8 cellular contexts compared by ENCODE assay signal in the genomic region with DNA sequence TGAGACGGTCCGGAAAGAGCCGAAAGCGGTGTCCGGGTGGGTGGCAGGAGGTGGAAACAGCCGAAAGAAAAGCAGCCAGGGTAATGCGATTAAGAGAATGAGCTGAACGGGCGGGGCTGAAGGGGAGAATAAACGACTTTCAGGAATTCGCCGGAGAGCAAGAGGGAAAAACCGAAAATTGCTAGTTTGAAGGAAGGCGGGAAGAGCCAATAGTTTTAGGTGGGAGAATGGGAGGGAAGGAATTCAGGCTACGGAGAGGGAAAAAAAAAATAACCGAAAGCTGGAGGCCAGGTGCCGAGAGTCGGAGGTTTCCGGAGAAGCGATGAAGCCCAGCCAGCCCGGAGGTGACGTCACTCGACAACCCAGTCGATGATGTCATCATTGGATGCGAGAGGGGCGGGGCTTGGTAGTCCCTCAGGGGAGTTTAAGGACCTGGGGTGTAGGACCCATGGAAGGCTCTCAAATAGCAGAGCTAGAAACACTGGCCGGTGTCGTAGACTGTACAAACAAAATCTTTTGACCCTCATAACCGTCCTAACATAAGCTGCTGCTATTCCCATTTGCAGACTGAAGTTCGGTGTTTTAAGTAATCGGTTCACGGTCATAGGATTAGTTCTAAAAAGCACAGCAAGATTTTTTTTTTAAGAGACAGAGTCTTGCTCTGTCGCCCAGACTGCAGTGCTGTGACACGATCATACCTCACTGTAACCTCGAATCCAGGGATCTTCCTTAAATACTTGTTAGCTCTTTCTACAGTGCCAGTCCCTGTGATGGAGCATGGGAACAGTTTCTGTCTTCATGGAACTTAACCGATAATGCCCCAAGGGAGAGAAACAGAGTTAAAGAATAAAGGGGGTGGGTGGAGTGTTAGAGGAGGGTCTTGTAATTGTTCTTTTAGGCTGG. TPM values are rescaled to one million over a fixed set of nuclear protein-coding genes. Genes with fewer than 3 reads are reported as not detected.
DNase-seq lines count a peak whose midpoint lies in the region; TF ChIP-seq lines count a peak whose summit lies in the region.

A gene (minus strand): TSS at position 331 of the 903 bp plus-strand sequence. CDS start 1,192 bp downstream, outside the sequence.

- peak within 1 kb of the TSS; percentile 99 for H4K8ac ChIP-seq in trophoblast cell (ENCODE audit: low read depth, low read length)

- peak within 1 kb of the TSS; percentile 99 for H3K9ac ChIP-seq in trophoblast cell (ENCODE audit: low read length)

- H3K18ac ChIP-seq in trophoblast cell (ENCODE audit: low read length), result peak within 1 kb of the TSS; percentile 91

- CTCF ChIA-PET in HEK293 (lab: Yijun Ruan, JAX), result interaction anchor here (0.6 to 2.6 kb wide), 17 partner anchors 9 to 487 kb away, joined by 3 to 18 read pairs (median 5); no protein-coding TSS in a partner anchor

- no peak within 1 kb of the TSS for H3K23ac ChIP-seq in trophoblast cell (ENCODE audit: low read length)

- DNase-seq in DMS153 (lab: John Stamatoyannopoulos, UW), result peak; percentile 85
- DNase-seq in NCI-H1694 treated with DMSO at 0.1 percent for 48 hours (lab: John Stamatoyannopoulos, UW), result peak; percentile 83
- DNase-seq in adrenal gland, result peak; percentile 91 to 98 (median 95)
- peak; percentile 97 for DNase-seq in cardiac septum (ENCODE audit: low spot score)
- peak; percentile 95 to 98 for DNase-seq in trophoblast cell
- DNase-seq in tibial nerve (ENCODE audit: low spot score in 2 of 2), result peak; percentile 93 to 97

- H2AFZ ChIP-seq in trophoblast cell (ENCODE audit: insufficient read depth, low read length, poor library complexity), result peak within 1 kb of the TSS; percentile 32

- H3K4me3 ChIP-seq in HEK293 (ENCODE audit: low read depth, low read length), result peak within 1 kb of the TSS; percentile 76
- H3K4me3 ChIP-seq in adrenal gland, result peak within 1 kb of the TSS; percentile 65 to 99 (median 82)
- H3K4me3 ChIP-seq in trophoblast cell (ENCODE audit: low read depth, low read length), result peak within 1 kb of the TSS; percentile 77
- peak within 1 kb of the TSS; percentile 77 to 98 (median 81) for H3K4me3 ChIP-seq in tibial nerve

- H3K36me3 ChIP-seq in HEK293 (ENCODE audit: control insufficient read depth in 2 of 2, insufficient read depth in 1 of 2, low read length in 2 of 2) (peaks cover 3 to 17% of the 10 kb centered on the region in 2 experiments; a peak in 2 of 3 replicates), adrenal gland (replicated peaks in 1 of 2) (no peaks in the 10 kb centered on the region), trophoblast cell (ENCODE audit: control insufficient read depth in 1 of 2, insufficient read depth in 2 of 2, low read length in 2 of 2) (peaks cover 0 to 2% of the 10 kb centered on the region in 2 experiments), tibial nerve (no peaks in the 10 kb centered on the region)

- TF ChIP-seq POLR2A in adrenal gland (IDR thresholded peaks at IDR 0.05), result peak in 1 of 2 donors; percentile 13
- peak in 1 of 2 donors; percentile 78 for TF ChIP-seq POLR2A in tibial nerve (IDR thresholded peaks at IDR 0.05)

- peak within 1 kb of the TSS; percentile 85 for H3K4me2 ChIP-seq in trophoblast cell (ENCODE audit: low read length)

- peak within 1 kb of the TSS; percentile 75 for H3K4ac ChIP-seq in trophoblast cell (ENCODE audit: low read depth, low read length)

- H3K9me3 ChIP-seq in HEK293 (ENCODE audit: control insufficient read depth, insufficient read depth, low read depth, low read length) (no peaks in the 10 kb centered on the region), adrenal gland (replicated peaks in 1 of 3) (no peaks in the 10 kb centered on the region), trophoblast cell (ENCODE audit: insufficient read depth, low read depth, low read length) (no peaks in the 10 kb centered on the region), tibial nerve (no peaks in the 10 kb centered on the region)

- peak within 1 kb of the TSS; percentile 93 for H2AK5ac ChIP-seq in trophoblast cell (ENCODE audit: low read length)

- H3K27ac ChIP-seq in HEK293 (ENCODE audit: extremely low read depth, low read depth, low read length), result peak within 1 kb of the TSS; percentile 100
- H3K27ac ChIP-seq in adrenal gland, result peak within 1 kb of the TSS; percentile 97 to 100 (median 100)
- H3K27ac ChIP-seq in trophoblast cell (ENCODE audit: low read depth, low read length), result peak within 1 kb of the TSS; percentile 99
- H3K27ac ChIP-seq in tibial nerve, result peak within 1 kb of the TSS; percentile 100

- TF ChIP-seq CTCF in HEK293 (tag by site-specific recombination; IDR thresholded peaks at IDR 0.05) (no peak), adrenal gland (IDR thresholded peaks at IDR 0.05) (no peak), tibial nerve (IDR thresholded peaks at IDR 0.05) (no peak)

- no peak within 1 kb of the TSS for H2BK12ac ChIP-seq in trophoblast cell (ENCODE audit: low read length)

- H3K27me3 ChIP-seq in adrenal gland (no peaks in the 10 kb centered on the region), trophoblast cell (ENCODE audit: insufficient read depth, low read length) (no peaks in the 10 kb centered on the region), tibial nerve (no peaks in the 10 kb centered on the region)

- POLR2A ChIA-PET in HEK293 (lab: Yijun Ruan, JAX), result interaction anchor here (0.5 to 3.4 kb wide), 48 partner anchors 9 to 1389 kb away, joined by 3 to 86 read pairs (median 5); a partner anchor contains a TSS

- H2BK5ac ChIP-seq in trophoblast cell (ENCODE audit: low read depth, low read length, poor library complexity), result peak within 1 kb of the TSS; percentile 98

- 1 to 4% (median 3%) methylated on average over 36 of the region's 36 CpGs for WGBS in adrenal gland, 4 donors
- no CpG with 5 or more reads among the region's 36 CpGs for WGBS in trophoblast cell (ENCODE audit: extremely low coverage, insufficient coverage, insufficient read length)
- WGBS in tibial nerve, 2 donors, result 5% methylated on average over 36 of the region's 36 CpGs

- TF ChIP-seq EP300 in tibial nerve (IDR thresholded peaks at IDR 0.05), result peak in 1 of 2 donors; percentile 85

- peaks cover 18% of the 10 kb centered on the region for H3K79me2 ChIP-seq in trophoblast cell (ENCODE audit: control insufficient read depth, insufficient read depth, low read length, poor library complexity)

- H4K91ac ChIP-seq in trophoblast cell (ENCODE audit: low read depth, low read length), result peak within 1 kb of the TSS; percentile 99

- intact Hi-C loops in T-helper 1 cell treated with Interleukin-12 subunit alpha and Interleukin-12 subunit beta and Interleukin-4 antibody, amounts not matched to agents 30 ng/mL and 1 ng/mL, for 36 hours (cut with micrococcal nuclease), result loop anchor here (1.0 to 10.0 kb wide), 16 partner anchors 17 to 1529 kb away; a partner anchor contains a TSS
- intact Hi-C loops in adrenal gland (cut with DNase I) (no loop called here), cardiac septum (cut with DNase I) (loop anchor here (2.0 to 5.0 kb wide), 2 partner anchors 17 to 256 kb away; no protein-coding TSS in a partner anchor)

- H2BK120ac ChIP-seq in trophoblast cell (ENCODE audit: insufficient read depth, low read length, poor library complexity), result peak within 1 kb of the TSS; percentile 94

- peak within 1 kb of the TSS; percentile 96 for H3K14ac ChIP-seq in trophoblast cell (ENCODE audit: low read length)

- peak within 1 kb of the TSS; percentile 99 for H4K12ac ChIP-seq in trophoblast cell (ENCODE audit: low read depth, low read length)

- peaks cover 26% of the 10 kb centered on the region for H3K79me1 ChIP-seq in trophoblast cell (ENCODE audit: low read length)

- H3K4me1 ChIP-seq in HEK293 (ENCODE audit: control insufficient read depth, insufficient read depth, low read length), result peaks cover 24% of the 10 kb centered on the region
- H3K4me1 ChIP-seq in adrenal gland (replicated peaks in 1 of 2), result peaks cover 0 to 16% of the 10 kb centered on the region in 2 donors
- H3K4me1 ChIP-seq in trophoblast cell (ENCODE audit: control insufficient read depth in 1 of 2, insufficient read depth in 2 of 2, low read length in 2 of 2), result peaks cover 0 to 2% of the 10 kb centered on the region in 2 experiments
- H3K4me1 ChIP-seq in tibial nerve, result peaks cover 0 to 26% (median 15%) of the 10 kb centered on the region in 4 donors

TF ChIP-seq in HEK293, 187 proteins besides CTCF, POLR2A, EP300 and RAD21 (continues in another document):
- TF ChIP-seq ZNF677 (tag by site-specific recombination; IDR thresholded peaks at IDR 0.05) (no peak), HOXC10 (CRISPR knock-in tag; IDR thresholded peaks at IDR 0.05) (no peak), ZNF776 (tag by site-specific recombination; IDR thresholded peaks at IDR 0.05; ENCODE audit: borderline replicate concordance) (no peak), GLIS1 (tag by site-specific recombination; IDR thresholded peaks at IDR 0.05) (peak; percentile 71; the same call in 1 of the 2 replicates), ZNF529 (tag by site-specific recombination; IDR thresholded peaks at IDR 0.05; ENCODE audit: insufficient replicate concordance) (no peak)
- TF ChIP-seq, protein P1, sequence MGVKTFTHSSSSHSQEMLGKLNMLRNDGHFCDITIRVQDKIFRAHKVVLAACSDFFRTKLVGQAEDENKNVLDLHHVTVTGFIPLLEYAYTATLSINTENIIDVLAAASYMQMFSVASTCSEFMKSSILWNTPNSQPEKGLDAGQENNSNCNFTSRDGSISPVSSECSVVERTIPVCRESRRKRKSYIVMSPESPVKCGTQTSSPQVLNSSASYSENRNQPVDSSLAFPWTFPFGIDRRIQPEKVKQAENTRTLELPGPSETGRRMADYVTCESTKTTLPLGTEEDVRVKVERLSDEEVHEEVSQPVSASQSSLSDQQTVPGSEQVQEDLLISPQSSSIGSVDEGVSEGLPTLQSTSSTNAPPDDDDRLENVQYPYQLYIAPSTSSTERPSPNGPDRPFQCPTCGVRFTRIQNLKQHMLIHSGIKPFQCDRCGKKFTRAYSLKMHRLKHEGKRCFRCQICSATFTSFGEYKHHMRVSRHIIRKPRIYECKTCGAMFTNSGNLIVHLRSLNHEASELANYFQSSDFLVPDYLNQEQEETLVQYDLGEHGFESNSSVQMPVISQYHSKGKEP (tag by site-specific recombination; IDR thresholded peaks at IDR 0.05), result 0 out of 2 replicates have a peak, but pooled peaks have one; percentile 32

RNA-seq across cellular contexts. Expression of the gene that starts here (rescaled TPM):
- total RNA-seq in T-helper 1 cell treated with Interleukin-12 subunit alpha and Interleukin-12 subunit beta and Interleukin-4 antibody, amounts not matched to agents 30 ng/mL and 1 ng/mL, for 36 hours, result 135 and 147 TPM in 2 replicates
- total RNA-seq in adrenal gland (10 to 100 TPM; 19.2 to 45.0 (median 27.1) TPM), cardiac septum (28.1 TPM), tibial nerve (10 to 100 TPM; 25.5 to 40.4 (median 34.2) TPM)
- polyA plus RNA-seq in adrenal gland, result 10 to 100 TPM; 10.8 to 24.9 (median 19.7) TPM
- 17.0 and 17.4 TPM in 2 replicates for polyA plus RNA-seq in trophoblast cell (2013)

Comparison
In these comparisons a context has a peak if more than half of its experiments do, and no peak if none do; other contexts are left out.
1. Peak in every context shown above with its lines: DNase-seq, H3K4me3 ChIP-seq and H3K27ac ChIP-seq.
2. intact Hi-C loops: an anchor here in T-helper 1 cell treated with Interleukin-12 subunit alpha and Interleukin-12 subunit beta and Interleukin-4 antibody, amounts not matched to agents 30 ng/mL and 1 ng/mL, for 36 hours (1.0 to 10.0 kb wide) and cardiac septum (2.0 to 5.0 kb wide); none called in adrenal gland.